1 cellular context compared by ENCODE assay signal in genomic region chr14:61285364-61285763, GRCh38.
TF ChIP-seq lines count a peak whose summit lies in the region.

No MANE protein-coding gene starts in this region.

TF ChIP-seq in A549, 52 proteins besides CTCF, POLR2A, EP300 and RAD21 (continued from another document):
- TF ChIP-seq REST (IDR thresholded peaks at IDR 0.05), result no peak
- no peak for TF ChIP-seq CBX8 (IDR thresholded peaks at IDR 0.05)
- no peak for TF ChIP-seq ZC3H11A (IDR thresholded peaks at IDR 0.05)
- no peak for TF ChIP-seq RNF2 (IDR thresholded peaks at IDR 0.05; ENCODE audit: borderline replicate concordance, low read depth)
- TF ChIP-seq HOXA7 (CRISPR knock-in tag; IDR thresholded peaks at IDR 0.05), result no peak
- peak; percentile 55 for TF ChIP-seq ZFP36 (IDR thresholded peaks at IDR 0.05; ENCODE audit: borderline replicate concordance, partially characterized antibody)
- no peak for TF ChIP-seq HMGXB4 (CRISPR knock-in tag; IDR thresholded peaks at IDR 0.05; ENCODE audit: borderline replicate concordance)
- no peak for TF ChIP-seq ELK1 (IDR thresholded peaks at IDR 0.05; ENCODE audit: low read depth, low read length)
- no peak for TF ChIP-seq HOXB5 (CRISPR knock-in tag; IDR thresholded peaks at IDR 0.05)
- no peak for TF ChIP-seq POLR2AphosphoS2 (conservative IDR thresholded peaks at IDR 0.05; ENCODE audit: low read length)
- TF ChIP-seq CEBPB (IDR thresholded peaks at IDR 0.05), result peak in 1 of 2 experiments; percentile 35; a peak in 1 of 4 replicates
- no peak for TF ChIP-seq HOXB13 (CRISPR knock-in tag; IDR thresholded peaks at IDR 0.05; ENCODE audit: low read depth)
- TF ChIP-seq PHF8 (IDR thresholded peaks at IDR 0.05; ENCODE audit: borderline replicate concordance, low read depth), result no peak
- TF ChIP-seq FOSL2 (IDR thresholded peaks at IDR 0.05), result no peak
- peak; percentile 76 for TF ChIP-seq FOSL2 (CRISPR knock-in tag; IDR thresholded peaks at IDR 0.05)
- no peak for TF ChIP-seq EHF (CRISPR knock-in tag; IDR thresholded peaks at IDR 0.05)
- peak; percentile 45; the same call in 1 of the 2 replicates for TF ChIP-seq GATA3 (IDR thresholded peaks at IDR 0.05; ENCODE audit: borderline replicate concordance)
- TF ChIP-seq JUN (IDR thresholded peaks at IDR 0.05), result no peak
- TF ChIP-seq RARB (CRISPR knock-in tag; IDR thresholded peaks at IDR 0.05), result no peak
- TF ChIP-seq HES2 (IDR thresholded peaks at IDR 0.05), result no peak
- TF ChIP-seq MYC (IDR thresholded peaks at IDR 0.05; ENCODE audit: borderline replicate concordance, low read length), result no peak
- TF ChIP-seq NPAS2 (CRISPR knock-in tag; IDR thresholded peaks at IDR 0.05; ENCODE audit: borderline replicate concordance), result no peak
- TF ChIP-seq KDM5A (IDR thresholded peaks at IDR 0.05), result no peak
- TF ChIP-seq NR3C1 (IDR thresholded peaks at IDR 0.05), result no peak
TF ChIP-seq in A549: peak in this region for 5.
